ENCODE assay signal across 8 cellular contexts in genomic region chr6:3990692-3991491, GRCh38.
DNase-seq lines count a peak whose midpoint lies in the region; ATAC-seq and TF ChIP-seq lines count a peak whose summit lies in the region.

No MANE protein-coding gene starts in this region.

- peak; percentile 95 for TF ChIP-seq CTCF in A673 (conservative IDR thresholded peaks at IDR 0.05; ENCODE audit: low read depth, low read length)
- peak; percentile 92 to 97 for TF ChIP-seq CTCF in fibroblast of lung (conservative IDR thresholded peaks at IDR 0.05 in 1 of 2, IDR thresholded peaks at IDR 0.05 in 1 of 2; ENCODE audit: low read depth in 1 of 2, low read length in 2 of 2)

- peak; percentile 94 for DNase-seq in A673 (ENCODE audit: low spot score)
- DNase-seq in HUDEP-2 (lab: John Stamatoyannopoulos, UW; ENCODE audit: unreplicated experiment in 76 of 76): peak in 74 of 76 experiments; percentile 20 to 89 (median 76)
- peak; percentile 46 for DNase-seq in OCI-M2 (lab: John Stamatoyannopoulos, UW; ENCODE audit: unreplicated experiment)
- peak; percentile 82 to 85 for DNase-seq in activated T-cell treated with anti-CD3 and anti-CD28 coated beads, Interleukin-2, amount 50 U/mL, for 48 hours
- peak; percentile 84 to 90 for DNase-seq in fibroblast of lung (ENCODE audit: low read depth in 2 of 2)
- peak; percentile 75 for DNase-seq in natural killer cell treated with Interleukin-12 subunit alpha and Interleukin-12 subunit beta and Interleukin-15 and Interleukin-18, amount 100 ng/mL, for 72 hours (ENCODE audit: low spot score)

- intact Hi-C loops in A673 (cut with micrococcal nuclease; ENCODE audit: unreplicated experiment): loop anchor here (2.0 to 5.0 kb wide), 2 partner anchors 248 to 714 kb away; no protein-coding TSS in a partner anchor

- no peaks in the 10 kb centered on the region for H4K20me1 ChIP-seq in fibroblast of lung (ENCODE audit: control insufficient read depth, extremely low read depth, insufficient read depth, low read length)

- H3K4me2 ChIP-seq in fibroblast of lung (ENCODE audit: extremely low read depth, insufficient read depth, low read length): peak overlapping the region; percentile 87

- no peaks in the 10 kb centered on the region for H3K27me3 Mint-ChIP-seq in natural killer cell treated with Interleukin-12 subunit alpha and Interleukin-12 subunit beta and Interleukin-15 and Interleukin-18, amount 100 ng/mL, for 72 hours
- no peaks in the 10 kb centered on the region for H3K27me3 Mint-ChIP-seq in stimulated activated memory B cell treated with anti-CD40 and anti-IgM and Interleukin-4, amounts not matched to agents 10 μg/mL and 1 μg/mL and 100 μg/mL, for 72 hours

- peak overlapping the region; percentile 59 for H3K27ac ChIP-seq in A673 (ENCODE audit: low read depth, low read length, poor library complexity, severe bottlenecking)
- H3K27ac ChIP-seq in fibroblast of lung (ENCODE audit: insufficient read depth, low read length): peak overlapping the region; percentile 54

- CTCF ChIA-PET in A673 (lab: Charles Lee): interaction anchor here (0.5 to 1.9 kb wide), 15 partner anchors 8 to 1038 kb away, joined by 3 to 12 read pairs (median 3); partner anchors contain the start of gene FAM50B

- H3K4me3 ChIP-seq in A673 (ENCODE audit: low read depth, low read length, poor library complexity, severe bottlenecking) (no peak overlapping the region), fibroblast of lung (replicated peaks in 1 of 4; ENCODE audit: control extremely low read depth in 1 of 4, insufficient read depth in 1 of 4, low read depth in 3 of 4, low read length in 4 of 4) (peak overlapping the region; percentile 16 to 44 (median 26))

- H3K9me3 Mint-ChIP-seq in natural killer cell treated with Interleukin-12 subunit alpha and Interleukin-12 subunit beta and Interleukin-15 and Interleukin-18, amount 100 ng/mL, for 72 hours: no peaks in the 10 kb centered on the region
- no peaks in the 10 kb centered on the region for H3K9me3 Mint-ChIP-seq in stimulated activated memory B cell treated with anti-CD40 and anti-IgM and Interleukin-4, amounts not matched to agents 10 μg/mL and 1 μg/mL and 100 μg/mL, for 72 hours

- H3K9ac ChIP-seq in fibroblast of lung (ENCODE audit: insufficient read depth, low read length): no peak overlapping the region

- BruUV-seq in A673 (replicated peaks; lab: Mats Ljungman, UMichigan): no TSS peak

- H3K9me3 ChIP-seq in A673 (ENCODE audit: low read depth, low read length, poor library complexity, severe bottlenecking): no peaks in the 10 kb centered on the region
- H3K9me3 ChIP-seq in fibroblast of lung (ENCODE audit: control insufficient read depth, insufficient read depth, low read depth, low read length): no peaks in the 10 kb centered on the region

- H3K4me1 ChIP-seq in A673 (ENCODE audit: insufficient read depth, low read length, poor library complexity, severe bottlenecking) (peaks cover 3% of the 10 kb centered on the region), fibroblast of lung (ENCODE audit: control insufficient read depth, extremely low read depth, insufficient read depth, low read length) (no peaks in the 10 kb centered on the region)

- no peak overlapping the region for H3K27ac Mint-ChIP-seq in natural killer cell treated with Interleukin-12 subunit alpha and Interleukin-12 subunit beta and Interleukin-15 and Interleukin-18, amount 100 ng/mL, for 72 hours
- no peak overlapping the region for H3K27ac Mint-ChIP-seq in stimulated activated memory B cell treated with anti-CD40 and anti-IgM and Interleukin-4, amounts not matched to agents 10 μg/mL and 1 μg/mL and 100 μg/mL, for 72 hours

- POLR2A ChIA-PET in A673 (lab: Charles Lee; ENCODE audit: low non-redundant PET): interaction anchor here (0.5 kb wide), 1 partner anchor 1001 kb away, joined by 3 read pairs; no protein-coding TSS in a partner anchor

- H3K36me3 ChIP-seq in A673 (ENCODE audit: insufficient read depth, low read length, poor library complexity, severe bottlenecking) (no peaks in the 10 kb centered on the region), fibroblast of lung (ENCODE audit: control insufficient read depth, insufficient read depth, low read length) (no peaks in the 10 kb centered on the region)

- ATAC-seq in GM18867 (IDR thresholded peaks at IDR 0.05; ENCODE audit: unreplicated experiment): peak; percentile 80
- peak; percentile 74 to 89 for ATAC-seq in natural killer cell treated with Interleukin-12 subunit alpha and Interleukin-12 subunit beta and Interleukin-15 and Interleukin-18, amount 100 ng/mL, for 72 hours
- ATAC-seq in stimulated activated memory B cell treated with anti-CD40 and anti-IgM and Interleukin-4, amounts not matched to agents 10 μg/mL and 1 μg/mL and 100 μg/mL, for 72 hours: peak; percentile 77

- no peak overlapping the region for H3K4me3 Mint-ChIP-seq in natural killer cell treated with Interleukin-12 subunit alpha and Interleukin-12 subunit beta and Interleukin-15 and Interleukin-18, amount 100 ng/mL, for 72 hours
- H3K4me3 Mint-ChIP-seq in stimulated activated memory B cell treated with anti-CD40 and anti-IgM and Interleukin-4, amounts not matched to agents 10 μg/mL and 1 μg/mL and 100 μg/mL, for 72 hours: no peak overlapping the region

- H2AFZ ChIP-seq in fibroblast of lung (ENCODE audit: low read length): peak overlapping the region; percentile 74

- no peaks in the 10 kb centered on the region for H3K36me3 Mint-ChIP-seq in natural killer cell treated with Interleukin-12 subunit alpha and Interleukin-12 subunit beta and Interleukin-15 and Interleukin-18, amount 100 ng/mL, for 72 hours
- H3K36me3 Mint-ChIP-seq in stimulated activated memory B cell treated with anti-CD40 and anti-IgM and Interleukin-4, amounts not matched to agents 10 μg/mL and 1 μg/mL and 100 μg/mL, for 72 hours: peaks cover 16% of the 10 kb centered on the region

- H3K79me2 ChIP-seq in fibroblast of lung (ENCODE audit: control insufficient read depth, insufficient read depth, low read length): no peaks in the 10 kb centered on the region

- H3K27me3 ChIP-seq in A673 (replicated peaks; ENCODE audit: insufficient read depth, low read depth, low read length, poor library complexity): no peaks in the 10 kb centered on the region
- H3K27me3 ChIP-seq in fibroblast of lung (ENCODE audit: control insufficient read depth, insufficient read depth, low read length): no peaks in the 10 kb centered on the region

- H3K4me1 Mint-ChIP-seq in natural killer cell treated with Interleukin-12 subunit alpha and Interleukin-12 subunit beta and Interleukin-15 and Interleukin-18, amount 100 ng/mL, for 72 hours (ENCODE audit: low read depth in 2 of 2): peaks cover 6 to 11% of the 10 kb centered on the region in 2 donors
- H3K4me1 Mint-ChIP-seq in stimulated activated memory B cell treated with anti-CD40 and anti-IgM and Interleukin-4, amounts not matched to agents 10 μg/mL and 1 μg/mL and 100 μg/mL, for 72 hours: peaks cover 12% of the 10 kb centered on the region
